In the genomic region with DNA sequence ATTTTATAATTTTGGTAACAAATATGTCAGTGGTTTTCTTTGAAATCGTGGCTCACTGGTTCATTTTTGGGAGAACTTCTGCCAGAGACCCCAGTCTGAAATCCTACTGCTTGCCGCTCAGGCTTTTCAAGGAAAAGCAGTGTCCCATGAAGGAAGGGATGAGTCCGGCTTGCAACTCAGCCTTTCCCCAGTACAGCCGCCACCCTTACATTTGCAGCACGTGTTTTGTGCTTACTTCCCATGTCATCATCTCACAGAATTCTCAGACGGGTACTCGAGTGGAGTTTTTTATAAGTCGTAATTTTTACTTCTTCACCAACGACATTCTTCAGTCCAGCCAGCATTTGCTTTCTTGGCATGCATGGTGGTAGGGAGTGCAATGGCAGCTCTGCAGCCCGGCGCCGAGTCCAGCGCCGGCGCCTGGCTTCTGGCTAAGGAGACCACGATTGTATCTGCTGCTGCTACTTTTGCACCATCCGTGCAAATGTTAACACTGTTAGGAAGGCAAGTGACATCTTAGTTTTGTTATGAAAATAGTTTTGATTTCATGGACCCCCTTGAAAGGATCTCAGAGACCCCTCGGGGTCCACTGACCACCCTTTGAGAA, we compare ENCODE assay signal across 1 cellular context.
A peak's percentile ranks its signal among the peaks of the same experiment; 100 is the strongest.
TF ChIP-seq lines count a peak whose summit lies in the region.

No MANE protein-coding gene starts in this region.

TF ChIP-seq in K562, 482 proteins besides CTCF, POLR2A, EP300 and RAD21 (continued from another document and continues in another):
- TF ChIP-seq, protein P1, sequence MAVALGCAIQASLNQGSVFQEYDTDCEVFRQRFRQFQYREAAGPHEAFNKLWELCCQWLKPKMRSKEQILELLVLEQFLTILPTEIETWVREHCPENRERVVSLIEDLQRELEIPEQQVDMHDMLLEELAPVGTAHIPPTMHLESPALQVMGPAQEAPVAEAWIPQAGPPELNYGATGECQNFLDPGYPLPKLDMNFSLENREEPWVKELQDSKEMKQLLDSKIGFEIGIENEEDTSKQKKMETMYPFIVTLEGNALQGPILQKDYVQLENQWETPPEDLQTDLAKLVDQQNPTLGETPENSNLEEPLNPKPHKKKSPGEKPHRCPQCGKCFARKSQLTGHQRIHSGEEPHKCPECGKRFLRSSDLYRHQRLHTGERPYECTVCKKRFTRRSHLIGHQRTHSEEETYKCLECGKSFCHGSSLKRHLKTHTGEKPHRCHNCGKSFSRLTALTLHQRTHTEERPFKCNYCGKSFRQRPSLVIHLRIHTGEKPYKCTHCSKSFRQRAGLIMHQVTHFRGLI (CRISPR knock-in tag; IDR thresholded peaks at IDR 0.05): 0 out of 2 replicates have a peak, but pooled peaks have one; percentile 40
- TF ChIP-seq XRCC4 (IDR thresholded peaks at IDR 0.05; ENCODE audit: extremely low read depth, insufficient read depth, insufficient read length) (no peak), ZFP30 (CRISPR knock-in tag; IDR thresholded peaks at IDR 0.05; ENCODE audit: borderline replicate concordance) (no peak), SMAD3 (CRISPR knock-in tag; conservative IDR thresholded peaks at IDR 0.05) (0 out of 2 replicates have a peak, but pooled peaks have one; percentile 43), NFE2 (IDR thresholded peaks at IDR 0.05; ENCODE audit: low read depth) (no peak), NONO (IDR thresholded peaks at IDR 0.05; ENCODE audit: low read depth in 2 of 2, low read length in 1 of 2) (no peak), DDX20 (tag; IDR thresholded peaks at IDR 0.05; ENCODE audit: low read depth) (no peak), ZNF253 (CRISPR knock-in tag; conservative IDR thresholded peaks at IDR 0.05) (no peak), WHSC1 (IDR thresholded peaks at IDR 0.05; ENCODE audit: low read length) (no peak), BCOR (IDR thresholded peaks at IDR 0.05) (no peak), SREBF2 (CRISPR knock-in tag; IDR thresholded peaks at IDR 0.05) (no peak), HNRNPL (IDR thresholded peaks at IDR 0.05; ENCODE audit: low read depth, low read length) (no peak), PHTF2 (CRISPR knock-in tag; IDR thresholded peaks at IDR 0.05) (no peak), ZNF583 (CRISPR knock-in tag; IDR thresholded peaks at IDR 0.05) (no peak), MYC (IDR thresholded peaks at IDR 0.05; ENCODE audit: low read depth, low read length) (peak; percentile 89), MYC (CRISPR knock-in tag; IDR thresholded peaks at IDR 0.05; ENCODE audit: borderline replicate concordance, low read depth) (no peak), CBX3 (IDR thresholded peaks at IDR 0.05; ENCODE audit: borderline replicate concordance in 1 of 2, low read length in 2 of 2) (no peak), SMAD4 (CRISPR knock-in tag; conservative IDR thresholded peaks at IDR 0.05) (peak; percentile 71), ZNF76 (CRISPR knock-in tag; IDR thresholded peaks at IDR 0.05; ENCODE audit: borderline replicate concordance) (0 out of 2 replicates have a peak, but pooled peaks have one; percentile 49), CBX2 (IDR thresholded peaks at IDR 0.05; ENCODE audit: insufficient read depth, low read length, poor library complexity, severe bottlenecking) (no peak), ZBTB1 (CRISPR knock-in tag; IDR thresholded peaks at IDR 0.05; ENCODE audit: borderline replicate concordance, low read depth) (no peak), ZNF584 (CRISPR knock-in tag; IDR thresholded peaks at IDR 0.05; ENCODE audit: low read depth) (no peak; the same call in none of the 2 replicates), BCL6 (CRISPR knock-in tag; IDR thresholded peaks at IDR 0.05) (no peak), RBM17 (IDR thresholded peaks at IDR 0.05; ENCODE audit: borderline replicate concordance, low read depth, low read length) (no peak), KLF13 (tag; IDR thresholded peaks at IDR 0.05; ENCODE audit: borderline replicate concordance, low read depth) (no peak), ZNF408 (CRISPR knock-in tag; IDR thresholded peaks at IDR 0.05; ENCODE audit: low read depth) (no peak), BRF1 (IDR thresholded peaks at IDR 0.05; ENCODE audit: borderline replicate concordance, extremely low read depth, insufficient read length) (no peak), PHB2 (IDR thresholded peaks at IDR 0.05; ENCODE audit: low read depth) (no peak)
- TF ChIP-seq, protein P2, sequence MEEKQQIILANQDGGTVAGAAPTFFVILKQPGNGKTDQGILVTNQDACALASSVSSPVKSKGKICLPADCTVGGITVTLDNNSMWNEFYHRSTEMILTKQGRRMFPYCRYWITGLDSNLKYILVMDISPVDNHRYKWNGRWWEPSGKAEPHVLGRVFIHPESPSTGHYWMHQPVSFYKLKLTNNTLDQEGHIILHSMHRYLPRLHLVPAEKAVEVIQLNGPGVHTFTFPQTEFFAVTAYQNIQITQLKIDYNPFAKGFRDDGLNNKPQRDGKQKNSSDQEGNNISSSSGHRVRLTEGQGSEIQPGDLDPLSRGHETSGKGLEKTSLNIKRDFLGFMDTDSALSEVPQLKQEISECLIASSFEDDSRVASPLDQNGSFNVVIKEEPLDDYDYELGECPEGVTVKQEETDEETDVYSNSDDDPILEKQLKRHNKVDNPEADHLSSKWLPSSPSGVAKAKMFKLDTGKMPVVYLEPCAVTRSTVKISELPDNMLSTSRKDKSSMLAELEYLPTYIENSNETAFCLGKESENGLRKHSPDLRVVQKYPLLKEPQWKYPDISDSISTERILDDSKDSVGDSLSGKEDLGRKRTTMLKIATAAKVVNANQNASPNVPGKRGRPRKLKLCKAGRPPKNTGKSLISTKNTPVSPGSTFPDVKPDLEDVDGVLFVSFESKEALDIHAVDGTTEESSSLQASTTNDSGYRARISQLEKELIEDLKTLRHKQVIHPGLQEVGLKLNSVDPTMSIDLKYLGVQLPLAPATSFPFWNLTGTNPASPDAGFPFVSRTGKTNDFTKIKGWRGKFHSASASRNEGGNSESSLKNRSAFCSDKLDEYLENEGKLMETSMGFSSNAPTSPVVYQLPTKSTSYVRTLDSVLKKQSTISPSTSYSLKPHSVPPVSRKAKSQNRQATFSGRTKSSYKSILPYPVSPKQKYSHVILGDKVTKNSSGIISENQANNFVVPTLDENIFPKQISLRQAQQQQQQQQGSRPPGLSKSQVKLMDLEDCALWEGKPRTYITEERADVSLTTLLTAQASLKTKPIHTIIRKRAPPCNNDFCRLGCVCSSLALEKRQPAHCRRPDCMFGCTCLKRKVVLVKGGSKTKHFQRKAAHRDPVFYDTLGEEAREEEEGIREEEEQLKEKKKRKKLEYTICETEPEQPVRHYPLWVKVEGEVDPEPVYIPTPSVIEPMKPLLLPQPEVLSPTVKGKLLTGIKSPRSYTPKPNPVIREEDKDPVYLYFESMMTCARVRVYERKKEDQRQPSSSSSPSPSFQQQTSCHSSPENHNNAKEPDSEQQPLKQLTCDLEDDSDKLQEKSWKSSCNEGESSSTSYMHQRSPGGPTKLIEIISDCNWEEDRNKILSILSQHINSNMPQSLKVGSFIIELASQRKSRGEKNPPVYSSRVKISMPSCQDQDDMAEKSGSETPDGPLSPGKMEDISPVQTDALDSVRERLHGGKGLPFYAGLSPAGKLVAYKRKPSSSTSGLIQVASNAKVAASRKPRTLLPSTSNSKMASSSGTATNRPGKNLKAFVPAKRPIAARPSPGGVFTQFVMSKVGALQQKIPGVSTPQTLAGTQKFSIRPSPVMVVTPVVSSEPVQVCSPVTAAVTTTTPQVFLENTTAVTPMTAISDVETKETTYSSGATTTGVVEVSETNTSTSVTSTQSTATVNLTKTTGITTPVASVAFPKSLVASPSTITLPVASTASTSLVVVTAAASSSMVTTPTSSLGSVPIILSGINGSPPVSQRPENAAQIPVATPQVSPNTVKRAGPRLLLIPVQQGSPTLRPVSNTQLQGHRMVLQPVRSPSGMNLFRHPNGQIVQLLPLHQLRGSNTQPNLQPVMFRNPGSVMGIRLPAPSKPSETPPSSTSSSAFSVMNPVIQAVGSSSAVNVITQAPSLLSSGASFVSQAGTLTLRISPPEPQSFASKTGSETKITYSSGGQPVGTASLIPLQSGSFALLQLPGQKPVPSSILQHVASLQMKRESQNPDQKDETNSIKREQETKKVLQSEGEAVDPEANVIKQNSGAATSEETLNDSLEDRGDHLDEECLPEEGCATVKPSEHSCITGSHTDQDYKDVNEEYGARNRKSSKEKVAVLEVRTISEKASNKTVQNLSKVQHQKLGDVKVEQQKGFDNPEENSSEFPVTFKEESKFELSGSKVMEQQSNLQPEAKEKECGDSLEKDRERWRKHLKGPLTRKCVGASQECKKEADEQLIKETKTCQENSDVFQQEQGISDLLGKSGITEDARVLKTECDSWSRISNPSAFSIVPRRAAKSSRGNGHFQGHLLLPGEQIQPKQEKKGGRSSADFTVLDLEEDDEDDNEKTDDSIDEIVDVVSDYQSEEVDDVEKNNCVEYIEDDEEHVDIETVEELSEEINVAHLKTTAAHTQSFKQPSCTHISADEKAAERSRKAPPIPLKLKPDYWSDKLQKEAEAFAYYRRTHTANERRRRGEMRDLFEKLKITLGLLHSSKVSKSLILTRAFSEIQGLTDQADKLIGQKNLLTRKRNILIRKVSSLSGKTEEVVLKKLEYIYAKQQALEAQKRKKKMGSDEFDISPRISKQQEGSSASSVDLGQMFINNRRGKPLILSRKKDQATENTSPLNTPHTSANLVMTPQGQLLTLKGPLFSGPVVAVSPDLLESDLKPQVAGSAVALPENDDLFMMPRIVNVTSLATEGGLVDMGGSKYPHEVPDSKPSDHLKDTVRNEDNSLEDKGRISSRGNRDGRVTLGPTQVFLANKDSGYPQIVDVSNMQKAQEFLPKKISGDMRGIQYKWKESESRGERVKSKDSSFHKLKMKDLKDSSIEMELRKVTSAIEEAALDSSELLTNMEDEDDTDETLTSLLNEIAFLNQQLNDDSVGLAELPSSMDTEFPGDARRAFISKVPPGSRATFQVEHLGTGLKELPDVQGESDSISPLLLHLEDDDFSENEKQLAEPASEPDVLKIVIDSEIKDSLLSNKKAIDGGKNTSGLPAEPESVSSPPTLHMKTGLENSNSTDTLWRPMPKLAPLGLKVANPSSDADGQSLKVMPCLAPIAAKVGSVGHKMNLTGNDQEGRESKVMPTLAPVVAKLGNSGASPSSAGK (IDR thresholded peaks at IDR 0.05): peak; percentile 82
- TF ChIP-seq, protein P3, sequence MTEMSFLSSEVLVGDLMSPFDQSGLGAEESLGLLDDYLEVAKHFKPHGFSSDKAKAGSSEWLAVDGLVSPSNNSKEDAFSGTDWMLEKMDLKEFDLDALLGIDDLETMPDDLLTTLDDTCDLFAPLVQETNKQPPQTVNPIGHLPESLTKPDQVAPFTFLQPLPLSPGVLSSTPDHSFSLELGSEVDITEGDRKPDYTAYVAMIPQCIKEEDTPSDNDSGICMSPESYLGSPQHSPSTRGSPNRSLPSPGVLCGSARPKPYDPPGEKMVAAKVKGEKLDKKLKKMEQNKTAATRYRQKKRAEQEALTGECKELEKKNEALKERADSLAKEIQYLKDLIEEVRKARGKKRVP (CRISPR knock-in tag; IDR thresholded peaks at IDR 0.05): peak; percentile 77
- TF ChIP-seq, protein P4, sequence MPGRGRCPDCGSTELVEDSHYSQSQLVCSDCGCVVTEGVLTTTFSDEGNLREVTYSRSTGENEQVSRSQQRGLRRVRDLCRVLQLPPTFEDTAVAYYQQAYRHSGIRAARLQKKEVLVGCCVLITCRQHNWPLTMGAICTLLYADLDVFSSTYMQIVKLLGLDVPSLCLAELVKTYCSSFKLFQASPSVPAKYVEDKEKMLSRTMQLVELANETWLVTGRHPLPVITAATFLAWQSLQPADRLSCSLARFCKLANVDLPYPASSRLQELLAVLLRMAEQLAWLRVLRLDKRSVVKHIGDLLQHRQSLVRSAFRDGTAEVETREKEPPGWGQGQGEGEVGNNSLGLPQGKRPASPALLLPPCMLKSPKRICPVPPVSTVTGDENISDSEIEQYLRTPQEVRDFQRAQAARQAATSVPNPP (IDR thresholded peaks at IDR 0.05; ENCODE audit: borderline replicate concordance, insufficient read depth, insufficient read length): no peak
- TF ChIP-seq, protein P5, sequence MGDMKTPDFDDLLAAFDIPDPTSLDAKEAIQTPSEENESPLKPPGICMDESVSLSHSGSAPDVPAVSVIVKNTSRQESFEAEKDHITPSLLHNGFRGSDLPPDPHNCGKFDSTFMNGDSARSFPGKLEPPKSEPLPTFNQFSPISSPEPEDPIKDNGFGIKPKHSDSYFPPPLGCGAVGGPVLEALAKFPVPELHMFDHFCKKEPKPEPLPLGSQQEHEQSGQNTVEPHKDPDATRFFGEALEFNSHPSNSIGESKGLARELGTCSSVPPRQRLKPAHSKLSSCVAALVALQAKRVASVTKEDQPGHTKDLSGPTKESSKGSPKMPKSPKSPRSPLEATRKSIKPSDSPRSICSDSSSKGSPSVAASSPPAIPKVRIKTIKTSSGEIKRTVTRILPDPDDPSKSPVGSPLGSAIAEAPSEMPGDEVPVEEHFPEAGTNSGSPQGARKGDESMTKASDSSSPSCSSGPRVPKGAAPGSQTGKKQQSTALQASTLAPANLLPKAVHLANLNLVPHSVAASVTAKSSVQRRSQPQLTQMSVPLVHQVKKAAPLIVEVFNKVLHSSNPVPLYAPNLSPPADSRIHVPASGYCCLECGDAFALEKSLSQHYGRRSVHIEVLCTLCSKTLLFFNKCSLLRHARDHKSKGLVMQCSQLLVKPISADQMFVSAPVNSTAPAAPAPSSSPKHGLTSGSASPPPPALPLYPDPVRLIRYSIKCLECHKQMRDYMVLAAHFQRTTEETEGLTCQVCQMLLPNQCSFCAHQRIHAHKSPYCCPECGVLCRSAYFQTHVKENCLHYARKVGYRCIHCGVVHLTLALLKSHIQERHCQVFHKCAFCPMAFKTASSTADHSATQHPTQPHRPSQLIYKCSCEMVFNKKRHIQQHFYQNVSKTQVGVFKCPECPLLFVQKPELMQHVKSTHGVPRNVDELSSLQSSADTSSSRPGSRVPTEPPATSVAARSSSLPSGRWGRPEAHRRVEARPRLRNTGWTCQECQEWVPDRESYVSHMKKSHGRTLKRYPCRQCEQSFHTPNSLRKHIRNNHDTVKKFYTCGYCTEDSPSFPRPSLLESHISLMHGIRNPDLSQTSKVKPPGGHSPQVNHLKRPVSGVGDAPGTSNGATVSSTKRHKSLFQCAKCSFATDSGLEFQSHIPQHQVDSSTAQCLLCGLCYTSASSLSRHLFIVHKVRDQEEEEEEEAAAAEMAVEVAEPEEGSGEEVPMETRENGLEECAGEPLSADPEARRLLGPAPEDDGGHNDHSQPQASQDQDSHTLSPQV (IDR thresholded peaks at IDR 0.05): no peak
- TF ChIP-seq, protein P6, sequence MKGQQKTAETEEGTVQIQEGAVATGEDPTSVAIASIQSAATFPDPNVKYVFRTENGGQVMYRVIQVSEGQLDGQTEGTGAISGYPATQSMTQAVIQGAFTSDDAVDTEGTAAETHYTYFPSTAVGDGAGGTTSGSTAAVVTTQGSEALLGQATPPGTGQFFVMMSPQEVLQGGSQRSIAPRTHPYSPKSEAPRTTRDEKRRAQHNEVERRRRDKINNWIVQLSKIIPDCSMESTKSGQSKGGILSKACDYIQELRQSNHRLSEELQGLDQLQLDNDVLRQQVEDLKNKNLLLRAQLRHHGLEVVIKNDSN (CRISPR knock-in tag; IDR thresholded peaks at IDR 0.05): peak; percentile 28; the same call in 1 of the 2 replicates
- TF ChIP-seq, protein P7, sequence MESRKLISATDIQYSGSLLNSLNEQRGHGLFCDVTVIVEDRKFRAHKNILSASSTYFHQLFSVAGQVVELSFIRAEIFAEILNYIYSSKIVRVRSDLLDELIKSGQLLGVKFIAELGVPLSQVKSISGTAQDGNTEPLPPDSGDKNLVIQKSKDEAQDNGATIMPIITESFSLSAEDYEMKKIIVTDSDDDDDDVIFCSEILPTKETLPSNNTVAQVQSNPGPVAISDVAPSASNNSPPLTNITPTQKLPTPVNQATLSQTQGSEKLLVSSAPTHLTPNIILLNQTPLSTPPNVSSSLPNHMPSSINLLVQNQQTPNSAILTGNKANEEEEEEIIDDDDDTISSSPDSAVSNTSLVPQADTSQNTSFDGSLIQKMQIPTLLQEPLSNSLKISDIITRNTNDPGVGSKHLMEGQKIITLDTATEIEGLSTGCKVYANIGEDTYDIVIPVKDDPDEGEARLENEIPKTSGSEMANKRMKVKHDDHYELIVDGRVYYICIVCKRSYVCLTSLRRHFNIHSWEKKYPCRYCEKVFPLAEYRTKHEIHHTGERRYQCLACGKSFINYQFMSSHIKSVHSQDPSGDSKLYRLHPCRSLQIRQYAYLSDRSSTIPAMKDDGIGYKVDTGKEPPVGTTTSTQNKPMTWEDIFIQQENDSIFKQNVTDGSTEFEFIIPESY (CRISPR knock-in tag; IDR thresholded peaks at IDR 0.05): no peak
